Comparison of ENCODE assay signal across 8 cellular contexts in the genomic region with DNA sequence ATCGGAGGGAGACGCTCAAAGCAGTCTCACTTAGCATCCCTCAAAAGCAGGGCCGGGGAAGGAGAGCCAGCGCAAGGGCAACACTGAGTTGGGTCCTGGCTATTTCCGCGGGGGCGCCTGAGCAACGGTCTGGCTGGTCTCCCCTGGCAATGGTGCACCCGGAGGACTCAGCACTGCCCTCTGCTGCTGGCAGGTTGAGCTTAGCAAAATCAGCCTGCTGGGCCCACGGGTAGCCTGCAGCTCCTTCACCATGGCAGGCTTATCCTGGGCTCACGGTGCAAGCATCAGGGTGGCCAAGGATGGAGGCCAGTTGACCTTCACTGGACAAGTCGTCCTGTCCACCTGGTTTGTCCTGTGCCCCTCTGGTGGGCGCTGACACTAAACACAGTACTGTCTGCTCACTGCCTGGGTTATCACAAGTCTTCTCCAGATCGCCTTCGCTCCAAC. TPM values are rescaled to one million over a fixed set of nuclear protein-coding genes. Genes with fewer than 3 reads are reported as not detected.
DNase-seq lines count a peak whose midpoint lies in the region.

No MANE protein-coding gene starts in this region.

- H3K9me3 ChIP-seq in effector memory CD4-positive, alpha-beta T cell (ENCODE audit: control insufficient read depth, low read length): no peaks in the 10 kb centered on the region

- no peak overlapping the region for H2AK5ac ChIP-seq in mesendoderm (ENCODE audit: low read length)

- H3K56ac ChIP-seq in mesendoderm (ENCODE audit: low read length): peak overlapping the region; percentile 44

- no peak overlapping the region for H3K4me3 ChIP-seq in effector memory CD4-positive, alpha-beta T cell (ENCODE audit: insufficient read depth, low read depth, low read length, poor library complexity, severe bottlenecking)
- H3K4me3 ChIP-seq in mesendoderm (ENCODE audit: low read length): no peak overlapping the region

- H2BK15ac ChIP-seq in mesendoderm (replicated peaks; ENCODE audit: low read depth): no peak overlapping the region

- H3K23ac ChIP-seq in mesendoderm (ENCODE audit: low read length): no peak overlapping the region

- H3K4me1 ChIP-seq in effector memory CD4-positive, alpha-beta T cell (ENCODE audit: control insufficient read depth, insufficient read depth, low read length, poor library complexity, severe bottlenecking): peaks cover 12% of the 10 kb centered on the region
- H3K4me1 ChIP-seq in mesendoderm (ENCODE audit: control insufficient read depth, low read depth, low read length): no peaks in the 10 kb centered on the region

- no peak overlapping the region for H4K5ac ChIP-seq in mesendoderm (ENCODE audit: low read length)

- H4K8ac ChIP-seq in mesendoderm (ENCODE audit: low read depth, low read length): no peak overlapping the region

- H3K18ac ChIP-seq in mesendoderm (ENCODE audit: low read length): no peak overlapping the region

- DNase-seq in NCI-H2227 (lab: John Stamatoyannopoulos, UW; ENCODE audit: unreplicated experiment): peak; percentile 2
- no peak for DNase-seq in NCI-H2227 treated with DMSO at 0.1 percent for 48 hours (lab: John Stamatoyannopoulos, UW)
- peak; percentile 52 to 70 for DNase-seq in NCI-H446 (lab: John Stamatoyannopoulos, UW)
- peak; percentile 67 for DNase-seq in activated CD4-positive, alpha-beta T cell treated with anti-CD3 and anti-CD28 coated beads, Interleukin-2, amount 50 U/mL, for 48 hours
- DNase-seq in effector memory CD4-positive, alpha-beta T cell: peak; percentile 20 to 33 (median 25)
- peak; percentile 77 for DNase-seq in mesendoderm
- peak; percentile 54 for DNase-seq in stimulated activated CD8-positive, alpha-beta memory T cell treated with anti-CD3 and anti-CD28 coated beads, Interleukin-4, amount 100 ng/mL, for 24 hours (ENCODE audit: low read depth)
- DNase-seq in putamen (ENCODE audit: low spot score): no peak

- no peaks in the 10 kb centered on the region for H3K36me3 ChIP-seq in effector memory CD4-positive, alpha-beta T cell (ENCODE audit: control insufficient read depth, insufficient read depth, low read length)
- H3K36me3 ChIP-seq in mesendoderm (ENCODE audit: control insufficient read depth, insufficient read depth, low read length): no peaks in the 10 kb centered on the region

- no peaks in the 10 kb centered on the region for H3K79me2 ChIP-seq in mesendoderm (ENCODE audit: control insufficient read depth, insufficient read depth, low read length)

- no peak overlapping the region for H3K4me2 ChIP-seq in mesendoderm (ENCODE audit: low read length)

- no peak overlapping the region for H3K27ac ChIP-seq in effector memory CD4-positive, alpha-beta T cell (ENCODE audit: insufficient read depth, low read length, poor library complexity, severe bottlenecking)
- no peak overlapping the region for H3K27ac ChIP-seq in mesendoderm (ENCODE audit: low read depth, low read length)

- no peak overlapping the region for H3K9ac ChIP-seq in mesendoderm (ENCODE audit: low read length)

- no peak overlapping the region for H3K4ac ChIP-seq in mesendoderm (ENCODE audit: low read depth, low read length)

- WGBS in mesendoderm (ENCODE audit: extremely low coverage, insufficient coverage, low lambda C conversion rate): no CpG with 5 or more reads among the region's 15 CpGs

- no peaks in the 10 kb centered on the region for H3K79me1 ChIP-seq in mesendoderm (ENCODE audit: low read length)

- no peak overlapping the region for H2BK5ac ChIP-seq in mesendoderm (ENCODE audit: low read length)

- H3K27me3 ChIP-seq in effector memory CD4-positive, alpha-beta T cell (replicated peaks; ENCODE audit: control insufficient read depth, insufficient read depth, low read length, poor library complexity, severe bottlenecking): no peaks in the 10 kb centered on the region
- no peaks in the 10 kb centered on the region for H3K27me3 ChIP-seq in mesendoderm (ENCODE audit: insufficient read depth, low read length, poor library complexity)

- H2BK120ac ChIP-seq in mesendoderm (ENCODE audit: low read depth, low read length): no peak overlapping the region

RNA-seq across cellular contexts. Expression of a gene that starts 14.4 kb away (rescaled TPM):
- 0.52 TPM for polyA plus RNA-seq in mesendoderm (2013, experiment 1 of 2)
- 0.55 TPM for polyA plus RNA-seq in mesendoderm (2013, experiment 2 of 2)

RNA-seq across cellular contexts. Expression of a gene that starts 46.2 kb away (rescaled TPM):
- not detected for polyA plus RNA-seq in mesendoderm (2013, experiment 1 of 2)
- polyA plus RNA-seq in mesendoderm (2013, experiment 2 of 2): 0.03 TPM

Comparison
In these comparisons a context has a peak if more than half of its experiments do, and no peak if none do; other contexts are left out.
1. DNase-seq: peak in NCI-H2227 (single experiment), NCI-H446 (2 of 2), activated CD4-positive, alpha-beta T cell treated with anti-CD3 and anti-CD28 coated beads, Interleukin-2, amount 50 U/mL, for 48 hours (2 of 2), effector memory CD4-positive, alpha-beta T cell (3 of 3), mesendoderm (single experiment) and stimulated activated CD8-positive, alpha-beta memory T cell treated with anti-CD3 and anti-CD28 coated beads, Interleukin-4, amount 100 ng/mL, for 24 hours (single experiment); none in NCI-H2227 treated with DMSO at 0.1 percent for 48 hours (single experiment) and putamen (single experiment).